8 cellular contexts compared by ENCODE assay signal in the genomic region with DNA sequence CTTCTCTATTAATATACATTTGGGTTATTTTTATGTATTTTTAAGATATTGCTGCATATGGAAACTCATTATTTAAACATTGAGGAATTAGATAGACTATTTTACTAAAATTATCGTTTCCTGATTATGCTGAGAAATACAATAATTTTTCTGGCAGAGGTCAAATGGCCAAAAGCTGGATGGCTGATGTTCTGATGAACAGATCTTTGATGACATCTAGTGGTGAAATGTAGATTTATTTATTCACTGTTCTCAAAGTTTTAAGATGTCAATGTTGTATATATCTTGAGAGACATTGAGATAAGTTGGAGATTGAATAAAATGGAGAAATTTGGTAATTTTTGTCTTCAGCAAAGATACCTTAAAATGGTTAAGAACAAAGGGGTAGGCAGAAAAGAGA.
DNase-seq lines count a peak whose midpoint lies in the region; ATAC-seq and TF ChIP-seq lines count a peak whose summit lies in the region.

No MANE protein-coding gene starts in this region.

- no peak for ATAC-seq in CD4-positive, CD25-positive, alpha-beta regulatory T cell (ENCODE audit: low read depth in 2 of 2)
- ATAC-seq in GM19035 (IDR thresholded peaks at IDR 0.05; ENCODE audit: unreplicated experiment) (peak; percentile 54), body of pancreas (no peak), right lobe of liver (peak in 3 of 4 donors; percentile 62 to 67 (median 64)), HG03196 (IDR thresholded peaks at IDR 0.05; ENCODE audit: unreplicated experiment) (no peak), HG02763 (IDR thresholded peaks at IDR 0.05; ENCODE audit: unreplicated experiment) (no peak)

- H3K4me3 Mint-ChIP-seq in CD4-positive, CD25-positive, alpha-beta regulatory T cell, result no peak overlapping the region

- no peaks in the 10 kb centered on the region for H3K36me3 ChIP-seq in CD4-positive, CD25-positive, alpha-beta regulatory T cell (ENCODE audit: control insufficient read depth, insufficient read depth, low read length)
- no peaks in the 10 kb centered on the region for H3K36me3 ChIP-seq in body of pancreas (replicated peaks in 1 of 2; ENCODE audit: insufficient read depth in 1 of 2, low read depth in 2 of 2)
- H3K36me3 ChIP-seq in right lobe of liver, result no peaks in the 10 kb centered on the region

- intact Hi-C loops in body of pancreas (cut with DNase I) (loop anchor here (10.0 kb wide), 1 partner anchor 1300 kb away; no protein-coding TSS in a partner anchor), right lobe of liver (cut with DNase I) (no loop called here)

- TF ChIP-seq CTCF in body of pancreas (IDR thresholded peaks at IDR 0.05) (peak in 6 of 7 experiments; percentile 35 to 72 (median 64)), right lobe of liver (IDR thresholded peaks at IDR 0.05) (peak; percentile 52 to 64 (median 58))

- no peaks in the 10 kb centered on the region for H3K27me3 ChIP-seq in CD4-positive, CD25-positive, alpha-beta regulatory T cell (ENCODE audit: control insufficient read depth, insufficient read depth, low read length)
- H3K27me3 ChIP-seq in body of pancreas (no peaks in the 10 kb centered on the region), right lobe of liver (no peaks in the 10 kb centered on the region)

- H3K9me3 ChIP-seq in CD4-positive, CD25-positive, alpha-beta regulatory T cell (ENCODE audit: control insufficient read depth in 2 of 2, low read length in 2 of 2), result no peaks in the 10 kb centered on the region
- H3K9me3 ChIP-seq in body of pancreas, result no peaks in the 10 kb centered on the region
- no peaks in the 10 kb centered on the region for H3K9me3 ChIP-seq in right lobe of liver

- H3K4me1 ChIP-seq in CD4-positive, CD25-positive, alpha-beta regulatory T cell (ENCODE audit: control insufficient read depth, insufficient read depth, low read length, poor library complexity, severe bottlenecking), result no peaks in the 10 kb centered on the region
- H3K4me1 ChIP-seq in body of pancreas (no peaks in the 10 kb centered on the region), right lobe of liver (no peaks in the 10 kb centered on the region)

- DNase-seq in CD4-positive, CD25-positive, alpha-beta regulatory T cell, result peak in 2 of 3 donors; percentile 23 to 32
- DNase-seq in NCI-H146 treated with DMSO at 0.1 percent for 48 hours (lab: John Stamatoyannopoulos, UW; ENCODE audit: unreplicated experiment) (peak; percentile 9), body of pancreas (no peak), right lobe of liver (no peak), SHP77 treated with DMSO at 0.1 percent for 48 hours (lab: John Stamatoyannopoulos, UW) (no peak)

- H3K4me1 Mint-ChIP-seq in CD4-positive, CD25-positive, alpha-beta regulatory T cell, result no peaks in the 10 kb centered on the region

- H3K27me3 Mint-ChIP-seq in CD4-positive, CD25-positive, alpha-beta regulatory T cell, result no peaks in the 10 kb centered on the region

- TF ChIP-seq POLR2A in body of pancreas (IDR thresholded peaks at IDR 0.05), result no peak
- no peak for TF ChIP-seq POLR2A in right lobe of liver (IDR thresholded peaks at IDR 0.05)

- no peaks in the 10 kb centered on the region for H3K36me3 Mint-ChIP-seq in CD4-positive, CD25-positive, alpha-beta regulatory T cell

- no peak overlapping the region for H3K27ac ChIP-seq in CD4-positive, CD25-positive, alpha-beta regulatory T cell (ENCODE audit: insufficient read depth, low read length, poor library complexity, severe bottlenecking)
- no peak overlapping the region for H3K27ac ChIP-seq in body of pancreas
- H3K27ac ChIP-seq in right lobe of liver, result no peak overlapping the region

- 0 to 3% methylated on average over 1 of the region's 1 CpG for WGBS in body of pancreas, 2 donors
- WGBS in right lobe of liver (ENCODE audit: insufficient coverage, low coverage, low lambda C conversion rate, missing lambda C conversion rate), result 0% methylated on average over 1 of the region's 1 CpG

- no peak overlapping the region for H3K27ac Mint-ChIP-seq in CD4-positive, CD25-positive, alpha-beta regulatory T cell

- no peak overlapping the region for H3K4me3 ChIP-seq in CD4-positive, CD25-positive, alpha-beta regulatory T cell (ENCODE audit: low read depth, low read length)
- no peak overlapping the region for H3K4me3 ChIP-seq in body of pancreas
- no peak overlapping the region for H3K4me3 ChIP-seq in right lobe of liver

- H3K9me3 Mint-ChIP-seq in CD4-positive, CD25-positive, alpha-beta regulatory T cell, result no peaks in the 10 kb centered on the region

Comparison
In these comparisons a context has a peak if more than half of its experiments do, and no peak if none do; other contexts are left out.
1. ATAC-seq: peak in GM19035 (single experiment) and right lobe of liver (3 of 4); none in CD4-positive, CD25-positive, alpha-beta regulatory T cell (0 of 2), body of pancreas (single experiment), HG03196 (single experiment) and HG02763 (single experiment).
2. DNase-seq: peak in CD4-positive, CD25-positive, alpha-beta regulatory T cell (2 of 3) and NCI-H146 treated with DMSO at 0.1 percent for 48 hours (single experiment); none in body of pancreas (0 of 4), right lobe of liver (0 of 3) and SHP77 treated with DMSO at 0.1 percent for 48 hours (single experiment).